In the genomic region with DNA sequence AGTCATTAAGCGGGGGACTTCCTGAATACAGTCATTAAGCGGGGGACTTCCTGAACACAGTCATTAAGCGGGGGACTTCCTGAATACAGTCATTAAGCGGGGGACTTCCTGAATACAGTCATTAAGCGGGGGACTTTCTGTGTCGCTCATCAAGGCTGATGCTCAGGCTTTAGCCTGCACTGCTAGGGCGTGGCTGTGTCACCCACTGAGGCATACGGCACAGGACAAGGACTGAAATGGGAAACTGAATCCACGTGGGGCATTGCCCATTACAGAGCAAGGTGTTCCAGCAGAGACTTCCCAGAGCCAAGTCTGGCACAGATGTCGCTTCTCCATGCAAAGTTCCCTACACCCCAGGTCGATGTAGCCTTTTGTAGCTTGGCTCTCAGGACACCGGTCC, we compare ENCODE assay signal across 6 cellular contexts.
A peak's percentile ranks its signal among the peaks of the same experiment; 100 is the strongest.
DNase-seq lines count a peak whose midpoint lies in the region; ATAC-seq and TF ChIP-seq lines count a peak whose summit lies in the region.
"Not testable (repeated sequence)": the region's sequence is repeated elsewhere in the genome, so short reads cannot be mapped to it uniquely, and the experiment has no call there.

No MANE protein-coding gene starts in this region.

- H2BK15ac ChIP-seq in H9 (ENCODE audit: low read depth, low read length) = not testable (repeated sequence)

- H2BK12ac ChIP-seq in H9 (ENCODE audit: insufficient read length, low read depth, low read length) = not testable (repeated sequence)

- not testable (repeated sequence) for H3K4ac ChIP-seq in H9 (ENCODE audit: low read depth, low read length)

- H3K23me2 ChIP-seq in H9 (ENCODE audit: insufficient read length, low read depth, low read length, poor library complexity, severe bottlenecking) = not testable (repeated sequence)

- not testable (repeated sequence) for H3K56ac ChIP-seq in H9 (ENCODE audit: insufficient read length, low read depth, low read length)

- H3K9ac ChIP-seq in H9 (ENCODE audit: extremely low read depth, insufficient read length, low read length); colonic mucosa (ENCODE audit: low read depth in 2 of 2, low read length in 2 of 2): not testable (repeated sequence)

- not testable (repeated sequence) for H3K27ac Mint-ChIP-seq in H9; WTC11; activated CD8-positive, alpha-beta memory T cell treated with anti-CD3 and anti-CD28 coated beads, Interleukin-2, amount 10 ng/mL, durations not matched to agents 7 days and 5 days; type B pancreatic cell
- H3K27ac Mint-ChIP-seq in memory B cell = peak overlapping the region; percentile 81

- H2BK5ac ChIP-seq in H9 (ENCODE audit: insufficient read length, low read length) = not testable (repeated sequence)

- H4K5ac ChIP-seq in H9 (ENCODE audit: insufficient read length, low read depth, low read length) = not testable (repeated sequence)

- not testable (repeated sequence) for H3K27me3 Mint-ChIP-seq in H9 (ENCODE audit: low read depth); WTC11 (ENCODE audit: low read depth); activated CD8-positive, alpha-beta memory T cell treated with anti-CD3 and anti-CD28 coated beads, Interleukin-2, amount 10 ng/mL, durations not matched to agents 7 days and 5 days; memory B cell; type B pancreatic cell

- not testable (repeated sequence) for H3K27ac ChIP-seq in H9 (ENCODE audit: insufficient read length, low read depth, low read length); colonic mucosa

- H3K79me2 ChIP-seq in H9 (ENCODE audit: insufficient read depth, low read length) = not testable (repeated sequence)

- H3K18ac ChIP-seq in H9 (ENCODE audit: insufficient read length, low read depth, low read length) = not testable (repeated sequence)

- H3K79me1 ChIP-seq in H9 (ENCODE audit: insufficient read depth, low read depth, low read length, poor library complexity, severe bottlenecking) = not testable (repeated sequence)

- not testable (repeated sequence) for H3K36me3 ChIP-seq in colonic mucosa

- not testable (repeated sequence) for H4K91ac ChIP-seq in H9 (ENCODE audit: insufficient read length, low read depth, low read length)

- H4K8ac ChIP-seq in H9 (replicated peaks; ENCODE audit: insufficient read length, low read depth, low read length) = not testable (repeated sequence)

- H3K4me1 Mint-ChIP-seq in H9 = peaks cover 38 to 42% of the 10 kb centered on the region in 2 experiments
- H3K4me1 Mint-ChIP-seq in WTC11 = peaks cover 47% of the 10 kb centered on the region
- not testable (repeated sequence) for H3K4me1 Mint-ChIP-seq in activated CD8-positive, alpha-beta memory T cell treated with anti-CD3 and anti-CD28 coated beads, Interleukin-2, amount 10 ng/mL, durations not matched to agents 7 days and 5 days; memory B cell
- H3K4me1 Mint-ChIP-seq in type B pancreatic cell (ENCODE audit: unreplicated experiment) = peaks cover 11% of the 10 kb centered on the region

- H2BK20ac ChIP-seq in H9 (ENCODE audit: low read depth, low read length, poor library complexity, severe bottlenecking) = not testable (repeated sequence)

- H4K20me1 ChIP-seq in H9 (ENCODE audit: control insufficient read depth, insufficient read depth, insufficient read length) = not testable (repeated sequence)

- not testable (repeated sequence) for TF ChIP-seq CTCF in H9 (conservative IDR thresholded peaks at IDR 0.05); WTC11 (IDR thresholded peaks at IDR 0.05); colonic mucosa (IDR thresholded peaks at IDR 0.05); type B pancreatic cell (conservative IDR thresholded peaks at IDR 0.05)

- not testable (repeated sequence) for H3K9me3 Mint-ChIP-seq in H9; activated CD8-positive, alpha-beta memory T cell treated with anti-CD3 and anti-CD28 coated beads, Interleukin-2, amount 10 ng/mL, durations not matched to agents 7 days and 5 days (ENCODE audit: low read depth); memory B cell; type B pancreatic cell
- peaks cover 23% of the 10 kb centered on the region for H3K9me3 Mint-ChIP-seq in WTC11

- intact Hi-C loops in colonic mucosa (cut with DNase I) = not testable (repeated sequence)

- H3K36me3 Mint-ChIP-seq in H9 (ENCODE audit: insufficient read depth in 1 of 3, low read depth in 3 of 3) (peaks cover 0 to 10% (median 0%) of the 10 kb centered on the region in 3 experiments; a peak in 4 of 7 replicates), WTC11 (peaks cover 17% of the 10 kb centered on the region)
- H3K36me3 Mint-ChIP-seq in activated CD8-positive, alpha-beta memory T cell treated with anti-CD3 and anti-CD28 coated beads, Interleukin-2, amount 10 ng/mL, durations not matched to agents 7 days and 5 days; memory B cell; type B pancreatic cell: not testable (repeated sequence)

- not testable (repeated sequence) for H3K4me1 ChIP-seq in H9 (ENCODE audit: insufficient read depth, low read length); colonic mucosa

- H3K14ac ChIP-seq in H9 (ENCODE audit: insufficient read depth, low read length) = not testable (repeated sequence)

- not testable (repeated sequence) for H2BK120ac ChIP-seq in H9 (ENCODE audit: low read depth, low read length, poor library complexity, severe bottlenecking)

- H3K4me3 ChIP-seq in colonic mucosa = not testable (repeated sequence)

- H3K23ac ChIP-seq in H9 (ENCODE audit: insufficient read length, low read depth, low read length) = not testable (repeated sequence)

- not testable (repeated sequence) for H3K27me3 ChIP-seq in H9 (ENCODE audit: insufficient read depth, low read length); colonic mucosa

- not testable (repeated sequence) for H3T11ph ChIP-seq in H9 (ENCODE audit: low read length)

- H3K4me2 ChIP-seq in H9 (ENCODE audit: insufficient read depth, insufficient read length, low read length) = not testable (repeated sequence)

- POLR2A ChIA-PET in WTC11 (lab: Charles Lee) = not testable (repeated sequence)

- DNase-seq in H9 (peak; percentile 15), colonic mucosa (peak; percentile 20), type B pancreatic cell (ENCODE audit: extremely low spot score, unreplicated experiment) (peak; percentile 36)
- DNase-seq in WTC11 (ENCODE audit: low spot score); memory B cell (ENCODE audit: low spot score in 2 of 2): not testable (repeated sequence)
- DNase-seq in activated CD8-positive, alpha-beta memory T cell treated with anti-CD3 and anti-CD28 coated beads, Interleukin-2, amount 10 ng/mL, durations not matched to agents 7 days and 5 days = peak; percentile 36

- not testable (repeated sequence) for H2AFZ ChIP-seq in H9 (ENCODE audit: low read length)

- H2AK5ac ChIP-seq in H9 (ENCODE audit: insufficient read length, low read length) = not testable (repeated sequence)

- H3K9me3 ChIP-seq in H9 (ENCODE audit: control insufficient read depth, low read depth, low read length); colonic mucosa: not testable (repeated sequence)

- no CpG with 5 or more reads among the region's 12 CpGs for WGBS in H9 (ENCODE audit: extremely low coverage, insufficient read length, low lambda C conversion rate)

- H3K4me3 Mint-ChIP-seq in H9; WTC11; activated CD8-positive, alpha-beta memory T cell treated with anti-CD3 and anti-CD28 coated beads, Interleukin-2, amount 10 ng/mL, durations not matched to agents 7 days and 5 days; memory B cell; type B pancreatic cell: not testable (repeated sequence)

- ATAC-seq in WTC11; activated CD8-positive, alpha-beta memory T cell treated with anti-CD3 and anti-CD28 coated beads, Interleukin-2, amount 10 ng/mL, durations not matched to agents 7 days and 5 days: not testable (repeated sequence)
- ATAC-seq in memory B cell (ENCODE audit: low read depth) = peak; percentile 85

- CTCF ChIA-PET in WTC11 (lab: Charles Lee); activated CD8-positive, alpha-beta memory T cell treated with anti-CD3 and anti-CD28 coated beads, Interleukin-2, amount 10 ng/mL, durations not matched to agents 7 days and 5 days (lab: Charles Lee): not testable (repeated sequence)

TF ChIP-seq in WTC11, 78 proteins besides CTCF, POLR2A, EP300 and RAD21:
- TF ChIP-seq TEAD1 (CRISPR knock-in tag; IDR thresholded peaks at IDR 0.05) = 0 out of 2 replicates have a peak, but pooled peaks have one; percentile 25
